ENCODE assay signal across 13 cellular contexts in the genomic region with DNA sequence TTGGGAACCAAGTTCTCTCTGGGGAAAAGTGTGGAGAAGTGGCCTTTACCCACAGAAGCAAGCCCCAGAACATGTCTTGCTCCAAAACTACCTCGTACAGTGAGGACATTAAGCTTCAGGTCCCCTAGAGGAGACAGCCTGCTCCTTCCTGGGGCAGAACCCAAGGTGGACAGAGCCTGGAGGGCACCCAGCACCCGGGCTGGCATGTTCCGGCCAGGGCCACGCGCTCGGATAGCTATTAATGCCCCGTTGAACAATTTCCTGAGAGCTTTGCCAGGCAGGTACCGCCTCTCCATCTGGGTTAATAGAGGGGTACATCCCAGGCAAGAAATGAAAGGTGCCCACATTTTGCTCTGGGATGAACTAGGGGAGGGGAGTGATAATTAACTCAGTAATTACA.
DNase-seq lines count a peak whose midpoint lies in the region; ATAC-seq and TF ChIP-seq lines count a peak whose summit lies in the region.
"Had no signal": no experiment of that assay in that cellular context is flagged by ENCODE, and none has a peak within 500 bp of the region (broad histone marks: within the 10 kb centered on the region; RNA-seq: fewer than 3 reads in every experiment).

No MANE protein-coding gene starts in this region.

- no peak for TF ChIP-seq CTCF in RWPE1 (conservative IDR thresholded peaks at IDR 0.05; ENCODE audit: low read depth)
- TF ChIP-seq CTCF in right lobe of liver (IDR thresholded peaks at IDR 0.05) = no peak

- H3K27ac ChIP-seq in BLaER1 (no peak overlapping the region), RWPE1 (peak overlapping the region; percentile 39), right lobe of liver (peak overlapping the region in 2 of 3 donors; percentile 54 to 74)
- H3K27ac ChIP-seq: KMS-11, SJCRH30 had no signal

- H3K9ac ChIP-seq in BLaER1 = no peak overlapping the region
- H3K9ac ChIP-seq: KMS-11 had no signal

- peaks cover 100% of the 10 kb centered on the region for H4K20me1 ChIP-seq in BLaER1

- no peaks in the 10 kb centered on the region for H3K9me3 ChIP-seq in BLaER1
- H3K9me3 ChIP-seq in right lobe of liver = no peaks in the 10 kb centered on the region
- H3K9me3 ChIP-seq: SJCRH30 had no signal

- CTCF ChIA-PET in RWPE1 (lab: Yijun Ruan, JAX) = no interaction called here

- peak; percentile 25 for DNase-seq in D341Med (ENCODE audit: low spot score)
- no peak for DNase-seq in RWPE1 (ENCODE audit: low spot score)
- DNase-seq in right lobe of liver = no peak
- DNase-seq in T-helper 1 cell = no peak
- no peak for DNase-seq in kidney glomerular epithelial cell (lab: John Stamatoyannopoulos, UW)
- no peak for DNase-seq in NCI-H774 (lab: John Stamatoyannopoulos, UW)
- DNase-seq: DND-41, HFFc6, NCI-H2081 treated with DMSO at 0.1 percent for 48 hours, NCI-H82 had no signal

- H3K27me3 ChIP-seq in BLaER1 = no peaks in the 10 kb centered on the region
- H3K27me3 ChIP-seq in right lobe of liver = no peaks in the 10 kb centered on the region
- H3K27me3 ChIP-seq: SJCRH30 had no signal

- peaks cover 98% of the 10 kb centered on the region for H3K4me1 ChIP-seq in BLaER1
- H3K4me1 ChIP-seq in right lobe of liver = peaks cover 0 to 73% (median 34%) of the 10 kb centered on the region in 4 donors

- peak overlapping the region; percentile 31 for H3K4me2 ChIP-seq in BLaER1

- ATAC-seq in right lobe of liver = peak; percentile 10 to 30 (median 21)

- POLR2A ChIA-PET in RWPE1 (lab: Yijun Ruan, JAX; ENCODE audit: low non-redundant PET) = no interaction called here

- H3K36me3 ChIP-seq in BLaER1 (peaks cover 35% of the 10 kb centered on the region), right lobe of liver (no peaks in the 10 kb centered on the region)

- no peak for TF ChIP-seq POLR2A in right lobe of liver (IDR thresholded peaks at IDR 0.05)

- H3K4me3 ChIP-seq in BLaER1 (no peak overlapping the region), right lobe of liver (no peak overlapping the region)
- H3K4me3 ChIP-seq: SJCRH30 had no signal

- 0% methylated on average over 1 of the region's 8 CpGs for WGBS in right lobe of liver (ENCODE audit: insufficient coverage, low coverage, low lambda C conversion rate, missing lambda C conversion rate)

- intact Hi-C loops in right lobe of liver (cut with DNase I) = no loop called here
